In genomic region chr6:56649782-56650181, GRCh38 we compare ENCODE assay signal across 19 cellular contexts. TPM values are rescaled to one million over a fixed set of nuclear protein-coding genes. Genes with fewer than 3 reads are reported as not detected.
DNase-seq lines count a peak whose midpoint lies in the region; ATAC-seq, FAIRE-seq and TF ChIP-seq lines count a peak whose summit lies in the region.
"Had no signal": no experiment of that assay in that cellular context is flagged by ENCODE, and none has a peak within 500 bp of the region (broad histone marks: within the 10 kb centered on the region; RNA-seq: fewer than 3 reads in every experiment).

No MANE protein-coding gene starts in this region.

- H3K27me3 ChIP-seq in right cardiac atrium (ENCODE audit: control insufficient read depth, insufficient read depth) (no peaks in the 10 kb centered on the region), bronchial epithelial cell (ENCODE audit: control insufficient read depth, insufficient read depth, low read length) (no peaks in the 10 kb centered on the region), testis (no peaks in the 10 kb centered on the region)
- H3K27me3 ChIP-seq: SJCRH30 had no signal

- no peaks in the 10 kb centered on the region for H3K4me1 Mint-ChIP-seq in activated naive CD8-positive, alpha-beta T cell treated with anti-CD3 and anti-CD28 coated beads for 36 hours
- no peaks in the 10 kb centered on the region for H3K4me1 Mint-ChIP-seq in activated CD8-positive, alpha-beta memory T cell treated with anti-CD3 and anti-CD28 coated beads, Interleukin-2, amount 10 ng/mL, durations not matched to agents 7 days and 5 days
- H3K4me1 Mint-ChIP-seq: CD4-positive, alpha-beta memory T cell had no signal

- FAIRE-seq in bronchial epithelial cell (lab: Jason Lieb, UNC), result no peak
- FAIRE-seq: endometrium had no signal

- intact Hi-C loops in right cardiac atrium (cut with DNase I), result no loop called here
- intact Hi-C loops in Right ventricle myocardium superior (cut with DNase I), result loop anchor here (5.0 kb wide), 1 partner anchor 43 kb away; no protein-coding TSS in a partner anchor
- intact Hi-C loops in testis (cut with DNase I; ENCODE audit: low total_unique reads), result loop anchor here (10.0 kb wide), 1 partner anchor 45 kb away; no protein-coding TSS in a partner anchor

- TF ChIP-seq CTCF in bronchial epithelial cell (IDR thresholded peaks at IDR 0.05; ENCODE audit: insufficient read depth, low read length, severe bottlenecking), result no peak
- TF ChIP-seq CTCF in testis (IDR thresholded peaks at IDR 0.05), result no peak

- H3K4me3 ChIP-seq in right cardiac atrium (ENCODE audit: low read length), result no peak overlapping the region
- H3K4me3 ChIP-seq in bronchial epithelial cell (ENCODE audit: low read depth, low read length), result no peak overlapping the region
- no peak overlapping the region for H3K4me3 ChIP-seq in testis
- H3K4me3 ChIP-seq: HAP-1, SJCRH30, skin epidermis had no signal

- H3K4me1 ChIP-seq in right cardiac atrium (ENCODE audit: control insufficient read depth, insufficient read depth, low read length) (peaks cover 2% of the 10 kb centered on the region), testis (no peaks in the 10 kb centered on the region)

- CTCF ChIA-PET in activated CD8-positive, alpha-beta memory T cell treated with anti-CD3 and anti-CD28 coated beads, Interleukin-2, amount 10 ng/mL, durations not matched to agents 7 days and 5 days (lab: Charles Lee), result interaction anchor here (0.7 to 1.1 kb wide), 3 partner anchors 43 to 299 kb away, joined by 3 to 4 read pairs (median 3); no protein-coding TSS in a partner anchor

- TF ChIP-seq POLR2A in testis (IDR thresholded peaks at IDR 0.05), result no peak

- H3K9me3 ChIP-seq in right cardiac atrium (ENCODE audit: control insufficient read depth, low read length), result no peaks in the 10 kb centered on the region
- no peaks in the 10 kb centered on the region for H3K9me3 ChIP-seq in testis
- H3K9me3 ChIP-seq: HAP-1, SJCRH30 had no signal

- no peak overlapping the region for H3K4me3 Mint-ChIP-seq in activated naive CD8-positive, alpha-beta T cell treated with anti-CD3 and anti-CD28 coated beads for 36 hours
- no peak overlapping the region for H3K4me3 Mint-ChIP-seq in activated CD8-positive, alpha-beta memory T cell treated with anti-CD3 and anti-CD28 coated beads, Interleukin-2, amount 10 ng/mL, durations not matched to agents 7 days and 5 days
- H3K4me3 Mint-ChIP-seq: CD4-positive, alpha-beta memory T cell had no signal

- H3K36me3 ChIP-seq in bronchial epithelial cell (ENCODE audit: control insufficient read depth, insufficient read depth, low read length) (no peaks in the 10 kb centered on the region), testis (ENCODE audit: low read depth, missing control alignments) (no peaks in the 10 kb centered on the region)
- H3K36me3 ChIP-seq: HAP-1 had no signal

- DNase-seq in right cardiac atrium (no peak), Right ventricle myocardium superior (no peak), bronchial epithelial cell (ENCODE audit: low read depth) (peak; percentile 66), kidney tubule cell (ENCODE audit: low spot score) (peak; percentile 42), NK-92 (lab: John Stamatoyannopoulos, UW; ENCODE audit: unreplicated experiment) (no peak), testis (no peak)
- DNase-seq in activated naive CD8-positive, alpha-beta T cell treated with anti-CD3 and anti-CD28 coated beads for 36 hours, result no peak
- no peak for DNase-seq in activated CD8-positive, alpha-beta memory T cell treated with anti-CD3 and anti-CD28 coated beads, Interleukin-2, amount 10 ng/mL, durations not matched to agents 7 days and 5 days
- DNase-seq: ACHN; activated CD4-positive, alpha-beta T cell treated with anti-CD3 and anti-CD28 coated beads for 48 hours; CD4-positive, alpha-beta memory T cell; NCI-H1436; NCI-H226; nucleus accumbens; SJCRH30 had no signal

- no peaks in the 10 kb centered on the region for H3K9me3 Mint-ChIP-seq in activated naive CD8-positive, alpha-beta T cell treated with anti-CD3 and anti-CD28 coated beads for 36 hours
- no peaks in the 10 kb centered on the region for H3K9me3 Mint-ChIP-seq in activated CD8-positive, alpha-beta memory T cell treated with anti-CD3 and anti-CD28 coated beads, Interleukin-2, amount 10 ng/mL, durations not matched to agents 7 days and 5 days (ENCODE audit: low read depth)
- H3K9me3 Mint-ChIP-seq: CD4-positive, alpha-beta memory T cell had no signal

- H3K27me3 Mint-ChIP-seq in activated naive CD8-positive, alpha-beta T cell treated with anti-CD3 and anti-CD28 coated beads for 36 hours, result peaks cover 5% of the 10 kb centered on the region
- peaks cover 5% of the 10 kb centered on the region for H3K27me3 Mint-ChIP-seq in activated CD8-positive, alpha-beta memory T cell treated with anti-CD3 and anti-CD28 coated beads, Interleukin-2, amount 10 ng/mL, durations not matched to agents 7 days and 5 days

- H3K27ac ChIP-seq in right cardiac atrium (ENCODE audit: low read length) (peak overlapping the region; percentile 57), testis (no peak overlapping the region)
- H3K27ac ChIP-seq: KMS-11, SJCRH30 had no signal

- no peak overlapping the region for H3K27ac Mint-ChIP-seq in activated naive CD8-positive, alpha-beta T cell treated with anti-CD3 and anti-CD28 coated beads for 36 hours
- no peak overlapping the region for H3K27ac Mint-ChIP-seq in activated CD8-positive, alpha-beta memory T cell treated with anti-CD3 and anti-CD28 coated beads, Interleukin-2, amount 10 ng/mL, durations not matched to agents 7 days and 5 days
- H3K27ac Mint-ChIP-seq: CD4-positive, alpha-beta memory T cell had no signal

- WGBS in right cardiac atrium, result 87% methylated on average over 3 of the region's 3 CpGs
- 90 to 97% methylated on average over 3 of the region's 3 CpGs for WGBS in testis, 2 donors

- ATAC-seq in right cardiac atrium (no peak), Right ventricle myocardium superior (ENCODE audit: poor library complexity) (no peak)
- ATAC-seq in activated CD8-positive, alpha-beta memory T cell treated with anti-CD3 and anti-CD28 coated beads, Interleukin-2, amount 10 ng/mL, durations not matched to agents 7 days and 5 days, result no peak

- H3K36me3 Mint-ChIP-seq in activated naive CD8-positive, alpha-beta T cell treated with anti-CD3 and anti-CD28 coated beads for 36 hours, result peaks cover 1% of the 10 kb centered on the region
- H3K36me3 Mint-ChIP-seq in activated CD8-positive, alpha-beta memory T cell treated with anti-CD3 and anti-CD28 coated beads, Interleukin-2, amount 10 ng/mL, durations not matched to agents 7 days and 5 days, result no peaks in the 10 kb centered on the region
- H3K36me3 Mint-ChIP-seq: CD4-positive, alpha-beta memory T cell had no signal

RNA-seq across cellular contexts. Expression of gene DST, which starts 7.1 kb away (rescaled TPM):
- total RNA-seq in right cardiac atrium, result 100 to 1,000 TPM; 193 to 308 (median 237) TPM
- 148 TPM for polyA plus RNA-seq in right cardiac atrium
- 234 TPM for total RNA-seq in Right ventricle myocardium superior
- 450 and 628 TPM in 2 replicates for total RNA-seq in bronchial epithelial cell
- total RNA-seq in testis, result 100 to 1,000 TPM; 175 to 221 TPM
- 94.8 TPM for polyA plus RNA-seq in testis (ENCODE audit: insufficient read depth, low read depth, low replicate concordance)
- 1 to 10 TPM; 1.8 to 2.9 TPM for total RNA-seq in activated naive CD8-positive, alpha-beta T cell treated with anti-CD3 and anti-CD28 coated beads for 36 hours
- 1 to 10 TPM; 4.0 to 4.3 TPM for total RNA-seq in activated CD8-positive, alpha-beta memory T cell treated with anti-CD3 and anti-CD28 coated beads, Interleukin-2, amount 10 ng/mL, durations not matched to agents 7 days and 5 days

Comparison
In these comparisons a context has a peak if more than half of its experiments do, and no peak if none do; other contexts are left out.
1. intact Hi-C loops: an anchor here in Right ventricle myocardium superior (5.0 kb wide) and testis (10.0 kb wide); none called in right cardiac atrium.
2. DNase-seq: peak in bronchial epithelial cell (single experiment) and kidney tubule cell (single experiment); none in right cardiac atrium (0 of 3), Right ventricle myocardium superior (single experiment), NK-92 (single experiment), testis (single experiment), activated naive CD8-positive, alpha-beta T cell treated with anti-CD3 and anti-CD28 coated beads for 36 hours (single experiment) and activated CD8-positive, alpha-beta memory T cell treated with anti-CD3 and anti-CD28 coated beads, Interleukin-2, amount 10 ng/mL, durations not matched to agents 7 days and 5 days (single experiment).
3. RNA of gene DST, which starts 7.1 kb away (total RNA-seq): 450 to 628 TPM in bronchial epithelial cell, 193 to 308 TPM in right cardiac atrium, 234 TPM in Right ventricle myocardium superior (single experiment) and 175 to 221 TPM in testis; 4.0 to 4.3 TPM in activated CD8-positive, alpha-beta memory T cell treated with anti-CD3 and anti-CD28 coated beads, Interleukin-2, amount 10 ng/mL, durations not matched to agents 7 days and 5 days and 1.8 to 2.9 TPM in activated naive CD8-positive, alpha-beta T cell treated with anti-CD3 and anti-CD28 coated beads for 36 hours; every median in the first group is over 10 times any median in the second.